7 cellular contexts compared by ENCODE assay signal in genomic region chr1:108314815-108315214, GRCh38.
"Had no signal": no experiment of that assay in that cellular context is flagged by ENCODE, and none has a peak within 500 bp of the region (broad histone marks: within the 10 kb centered on the region; RNA-seq: fewer than 3 reads in every experiment).

No MANE protein-coding gene starts in this region.

- ATAC-seq: GM12878 had no signal

- DNase-seq: GDM1, GF-D8 had no signal

- H3K4me3 ChIP-seq: GM12878 had no signal

- FAIRE-seq: GM12878, GM12891, GM12892, GM18507, GM19239 had no signal
